8 cellular contexts compared by ENCODE assay signal in the genomic region with DNA sequence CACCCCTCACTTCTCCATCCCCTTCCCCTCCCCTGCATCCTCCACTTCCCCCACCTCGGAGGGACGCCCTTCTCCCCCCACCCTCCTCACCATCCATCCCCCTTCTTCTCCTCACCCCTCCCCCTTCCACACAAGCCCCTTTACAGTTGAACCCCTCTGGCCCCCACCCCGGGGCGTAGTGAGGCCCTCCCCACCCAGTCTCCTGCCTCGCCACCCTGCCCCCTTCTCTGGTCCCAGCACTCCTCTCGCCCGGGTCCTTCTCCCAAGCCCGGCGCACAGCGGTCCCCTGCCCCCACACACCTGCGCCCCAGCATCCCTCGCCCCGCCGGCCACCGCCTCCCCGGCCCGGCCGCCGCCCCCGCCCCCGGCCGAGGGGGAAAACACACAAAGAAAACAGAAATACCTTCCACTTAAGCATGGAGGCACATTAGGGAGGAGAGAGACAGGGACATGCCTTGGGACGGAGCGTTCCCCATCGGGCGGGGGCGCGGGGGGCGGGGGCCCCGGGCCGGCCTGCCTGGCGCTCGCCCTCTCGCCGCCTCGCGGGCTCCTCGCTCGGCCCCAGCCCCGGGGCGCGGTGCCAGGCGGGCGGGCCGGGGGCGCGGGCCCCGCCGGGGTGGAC. TPM values are rescaled to one million over a fixed set of nuclear protein-coding genes. Genes with fewer than 3 reads are reported as not detected.
DNase-seq lines count a peak whose midpoint lies in the region; ATAC-seq and TF ChIP-seq lines count a peak whose summit lies in the region.

No MANE protein-coding gene starts in this region.

- H3K36me3 ChIP-seq in HUES48 (ENCODE audit: control insufficient read depth, insufficient read depth, low read length) (no peaks in the 10 kb centered on the region), breast epithelium (no peaks in the 10 kb centered on the region)

- H3K4me3 ChIP-seq in HUES48 (ENCODE audit: low read depth, low read length) = peak overlapping the region; percentile 69; the same call in 1 of the 2 replicates
- H3K4me3 ChIP-seq in breast epithelium = peak overlapping the region; percentile 45 to 83 (median 63)

- DNase-seq in CD14-positive monocyte (ENCODE audit: low spot score) (no peak), breast epithelium (ENCODE audit: low spot score in 2 of 2) (no peak), MV-4-11 (lab: John Stamatoyannopoulos, UW) (no peak)
- no peak for DNase-seq in natural killer cell treated with Interleukin-12 subunit alpha and Interleukin-12 subunit beta and Interleukin-15 and Interleukin-18, amount 100 ng/mL, for 72 hours (ENCODE audit: low spot score)
- no peak for DNase-seq in activated effector memory CD4-positive, alpha-beta T cell treated with anti-CD3 and anti-CD28 coated beads, Interleukin-2, amount 50 U/mL, for 16 hours
- no peak for DNase-seq in stimulated activated CD8-positive, alpha-beta memory T cell treated with anti-CD3 and anti-CD28 coated beads, Interleukin-4, amount 100 ng/mL, for 48 hours

- ATAC-seq in natural killer cell treated with Interleukin-12 subunit alpha and Interleukin-12 subunit beta and Interleukin-15 and Interleukin-18, amount 100 ng/mL, for 72 hours = no peak
- no peak for ATAC-seq in GM19395 (IDR thresholded peaks at IDR 0.05; ENCODE audit: unreplicated experiment)

- TF ChIP-seq POLR2A in breast epithelium (IDR thresholded peaks at IDR 0.05) = no peak

- H3K27ac Mint-ChIP-seq in CD14-positive monocyte = no peak overlapping the region
- no peak overlapping the region for H3K27ac Mint-ChIP-seq in natural killer cell treated with Interleukin-12 subunit alpha and Interleukin-12 subunit beta and Interleukin-15 and Interleukin-18, amount 100 ng/mL, for 72 hours

- TF ChIP-seq CTCF in CD14-positive monocyte (IDR thresholded peaks at IDR 0.05) (no peak), breast epithelium (IDR thresholded peaks at IDR 0.05) (no peak)

- H3K9me3 Mint-ChIP-seq in CD14-positive monocyte = peaks cover 0 to 21% (median 8%) of the 10 kb centered on the region in 7 donors
- H3K9me3 Mint-ChIP-seq in natural killer cell treated with Interleukin-12 subunit alpha and Interleukin-12 subunit beta and Interleukin-15 and Interleukin-18, amount 100 ng/mL, for 72 hours = no peaks in the 10 kb centered on the region

- H3K4me3 Mint-ChIP-seq in CD14-positive monocyte = peak overlapping the region; percentile 60 to 61
- H3K4me3 Mint-ChIP-seq in natural killer cell treated with Interleukin-12 subunit alpha and Interleukin-12 subunit beta and Interleukin-15 and Interleukin-18, amount 100 ng/mL, for 72 hours = peak overlapping the region; percentile 70

- peaks cover 6% of the 10 kb centered on the region for H3K4me1 Mint-ChIP-seq in CD14-positive monocyte
- H3K4me1 Mint-ChIP-seq in natural killer cell treated with Interleukin-12 subunit alpha and Interleukin-12 subunit beta and Interleukin-15 and Interleukin-18, amount 100 ng/mL, for 72 hours (ENCODE audit: low read depth in 2 of 2) = peaks cover 0 to 16% of the 10 kb centered on the region in 2 donors

- H3K27me3 ChIP-seq in HUES48 (ENCODE audit: control insufficient read depth, insufficient read depth, low read length) (peaks cover 60% of the 10 kb centered on the region), breast epithelium (peaks cover 0 to 25% of the 10 kb centered on the region in 2 donors)

- H3K27ac ChIP-seq in HUES48 (ENCODE audit: low read depth, low read length) (peak overlapping the region; percentile 86), breast epithelium (peak overlapping the region in 1 of 2 donors; percentile 85)

- H3K4me1 ChIP-seq in HUES48 (ENCODE audit: control insufficient read depth, insufficient read depth, low read length) = peaks cover 58% of the 10 kb centered on the region
- peaks cover 0 to 20% of the 10 kb centered on the region in 2 donors for H3K4me1 ChIP-seq in breast epithelium

- H3K9me3 ChIP-seq in HUES48 (ENCODE audit: control insufficient read depth, insufficient read depth, low read length) (no peaks in the 10 kb centered on the region), breast epithelium (no peaks in the 10 kb centered on the region)

- H3K27me3 Mint-ChIP-seq in CD14-positive monocyte (ENCODE audit: low read depth in 3 of 3) = peaks cover 86 to 98% (median 91%) of the 10 kb centered on the region in 3 donors
- H3K27me3 Mint-ChIP-seq in natural killer cell treated with Interleukin-12 subunit alpha and Interleukin-12 subunit beta and Interleukin-15 and Interleukin-18, amount 100 ng/mL, for 72 hours = peaks cover 25 to 34% of the 10 kb centered on the region in 2 donors

- no peaks in the 10 kb centered on the region for H3K36me3 Mint-ChIP-seq in CD14-positive monocyte
- H3K36me3 Mint-ChIP-seq in natural killer cell treated with Interleukin-12 subunit alpha and Interleukin-12 subunit beta and Interleukin-15 and Interleukin-18, amount 100 ng/mL, for 72 hours = no peaks in the 10 kb centered on the region

- intact Hi-C loops in CD14-positive monocyte (cut with micrococcal nuclease) = no loop called here
- intact Hi-C loops in breast epithelium (cut with DNase I; ENCODE audit: low total_unique reads) = no loop called here

- H3K9ac ChIP-seq in HUES48 (ENCODE audit: low read depth, low read length) = no peak overlapping the region; the same call in 1 of the 2 replicates

RNA-seq across cellular contexts. Expression of a gene that starts 0.4 kb away (rescaled TPM):
- not detected for polyA plus RNA-seq in CD14-positive monocyte
- total RNA-seq in breast epithelium = 10 to 100 TPM in 1 of 3 donors, 1 to 10 TPM in 2; 4.2 to 10.8 (median 8.8) TPM
- under 1 TPM; 0.05 to 0.28 TPM for total RNA-seq in natural killer cell treated with Interleukin-12 subunit alpha and Interleukin-12 subunit beta and Interleukin-15 and Interleukin-18, amount 100 ng/mL, for 72 hours

Comparison
In these comparisons a context has a peak if more than half of its experiments do, and no peak if none do; other contexts are left out.
1. RNA of a gene that starts 0.4 kb away (total RNA-seq): 4.2 to 10.8 TPM in breast epithelium; 0.05 to 0.28 TPM in natural killer cell treated with Interleukin-12 subunit alpha and Interleukin-12 subunit beta and Interleukin-15 and Interleukin-18, amount 100 ng/mL, for 72 hours; every median in the first group is over 4 times any median in the second.